In genomic region chr10:93816123-93816747, GRCh38 we compare ENCODE assay signal across 8 cellular contexts. TPM values are rescaled to one million over a fixed set of nuclear protein-coding genes. Genes with fewer than 3 reads are reported as not detected.
A peak's percentile ranks its signal among the peaks of the same experiment; 100 is the strongest.
DNase-seq lines count a peak whose midpoint lies in the region; ATAC-seq and TF ChIP-seq lines count a peak whose summit lies in the region.

No MANE protein-coding gene starts in this region.

- H3K9ac ChIP-seq in HCT116 (ENCODE audit: low read length): no peak overlapping the region

- POLR2A ChIA-PET in HCT116 (lab: Charles Lee): interaction anchor here (2.5 kb wide), 1 partner anchor 71 kb away, joined by 10 read pairs; no protein-coding TSS in a partner anchor

- no peaks in the 10 kb centered on the region for H3K9me2 ChIP-seq in HCT116 (ENCODE audit: insufficient read depth)

- H3K4me2 ChIP-seq in HCT116 (ENCODE audit: low read length): peak overlapping the region; percentile 68
- peak overlapping the region; percentile 68 for H3K4me2 ChIP-seq in osteoblast (ENCODE audit: insufficient read depth, low read length)

- H3K9me3 ChIP-seq in HCT116 (ENCODE audit: control insufficient read depth in 1 of 2, insufficient read depth in 1 of 2, low read depth in 1 of 2, low read length in 2 of 2) (no peaks in the 10 kb centered on the region), osteoblast (ENCODE audit: low read depth, low read length) (no peaks in the 10 kb centered on the region)

- ATAC-seq in HCT116: peak; percentile 77
- ATAC-seq in activated T-cell treated with anti-CD3 and anti-CD28 coated beads, Interleukin-2, amount 50 U/mL, for 4 hours: peak; percentile 46 to 57
- ATAC-seq in HG03095 (IDR thresholded peaks at IDR 0.05; ENCODE audit: unreplicated experiment): no peak
- ATAC-seq in HG03280 (IDR thresholded peaks at IDR 0.05; ENCODE audit: unreplicated experiment): no peak

- no peaks in the 10 kb centered on the region for H4K20me1 ChIP-seq in HCT116 (ENCODE audit: insufficient read depth)
- H4K20me1 ChIP-seq in osteoblast (ENCODE audit: insufficient read depth, low read length): no peaks in the 10 kb centered on the region

- intact Hi-C loops in HCT116 (cut with micrococcal nuclease): loop anchor here (1.0 to 2.0 kb wide), 2 partner anchors 71 to 261 kb away; no protein-coding TSS in a partner anchor

- H3K79me2 ChIP-seq in HCT116 (ENCODE audit: insufficient read depth, low read length): no peaks in the 10 kb centered on the region
- no peaks in the 10 kb centered on the region for H3K79me2 ChIP-seq in osteoblast (ENCODE audit: insufficient read depth, low read length)

- peak; percentile 81 for TF ChIP-seq RAD21 in HCT116 (IDR thresholded peaks at IDR 0.05; ENCODE audit: low read depth)

- BruUV-seq in HCT116 (replicated peaks; lab: Mats Ljungman, UMichigan): no TSS peak

- H3K36me3 ChIP-seq in HCT116 (ENCODE audit: control insufficient read depth in 1 of 2, insufficient read depth in 2 of 2, low read length in 2 of 2) (no peaks in the 10 kb centered on the region), osteoblast (ENCODE audit: insufficient read depth, low read length) (no peaks in the 10 kb centered on the region)

- DNase-seq in EH (ENCODE audit: low read depth) (peak; percentile 83), HCT116 (ENCODE audit: low read depth, low spot score) (peak; percentile 60), NCI-H526 treated with DMSO at 0.1 percent for 48 hours (lab: John Stamatoyannopoulos, UW) (peak; percentile 24), foreskin melanocyte (peak; percentile 64), osteoblast (ENCODE audit: insufficient read length, low spot score, missing footprints) (no peak)
- peak; percentile 5 for DNase-seq in activated T-cell treated with anti-CD3 and anti-CD28 coated beads, Interleukin-2, amount 50 U/mL, for 4 hours

- H2AFZ ChIP-seq in HCT116 (ENCODE audit: low read depth, low read length, poor library complexity, severe bottlenecking): peak overlapping the region; percentile 99
- peak overlapping the region; percentile 85 for H2AFZ ChIP-seq in osteoblast (ENCODE audit: low read length)

- CTCF ChIA-PET in HCT116 (lab: Charles Lee): interaction anchor here (0.9 to 4.7 kb wide), 15 partner anchors 9 to 628 kb away, joined by 3 to 92 read pairs (median 4); partner anchors contain the start of genes CEP55 and FRA10AC1

- H3K36me3 Mint-ChIP-seq in activated T-cell treated with anti-CD3 and anti-CD28 coated beads, Interleukin-2, amount 50 U/mL, for 4 hours (ENCODE audit: insufficient read depth): no peaks in the 10 kb centered on the region

- no peaks in the 10 kb centered on the region for H3K9me3 Mint-ChIP-seq in activated T-cell treated with anti-CD3 and anti-CD28 coated beads, Interleukin-2, amount 50 U/mL, for 4 hours

- TF ChIP-seq CTCF in HCT116 (IDR thresholded peaks at IDR 0.05 in 2 of 3, conservative IDR thresholded peaks at IDR 0.05 in 1 of 3; ENCODE audit: borderline replicate concordance in 1 of 3, insufficient read depth in 1 of 3, low read depth in 2 of 3, low read length in 2 of 3) (peak; percentile 81 to 83 (median 83)), osteoblast (IDR thresholded peaks at IDR 0.05; ENCODE audit: extremely low read depth, low read depth, low read length) (peak; percentile 89)

- H3K27me3 ChIP-seq in HCT116 (ENCODE audit: insufficient read depth, low read length) (no peaks in the 10 kb centered on the region), osteoblast (ENCODE audit: insufficient read depth, low read length) (peaks cover 11% of the 10 kb centered on the region)

- H3K4me3 Mint-ChIP-seq in activated T-cell treated with anti-CD3 and anti-CD28 coated beads, Interleukin-2, amount 50 U/mL, for 4 hours: no peak overlapping the region

- H3K27me3 Mint-ChIP-seq in activated T-cell treated with anti-CD3 and anti-CD28 coated beads, Interleukin-2, amount 50 U/mL, for 4 hours (ENCODE audit: low read depth): peaks cover 39% of the 10 kb centered on the region

- TF ChIP-seq POLR2A in HCT116 (IDR thresholded peaks at IDR 0.05; ENCODE audit: borderline replicate concordance, extremely low read depth, insufficient read depth, insufficient read length): no peak

- RAD21 ChIA-PET in HCT116 (lab: Charles Lee; ENCODE audit: low non-redundant PET in 1 of 2, low total read pairs in 2 of 2, uncharacterized antibody in 2 of 2, unreplicated experiment in 2 of 2): interaction anchor here (0.6 to 1.4 kb wide), 4 partner anchors 9 to 71 kb away, joined by 3 to 7 read pairs (median 4); no protein-coding TSS in a partner anchor

- H3K4me3 ChIP-seq in HCT116 (replicated peaks in 1 of 2; ENCODE audit: low read depth in 1 of 2, low read length in 2 of 2) (peak overlapping the region; percentile 4 to 22; a peak in 3 of 4 replicates), osteoblast (ENCODE audit: insufficient read depth, low read length) (peak overlapping the region; percentile 4)

- peaks cover 2% of the 10 kb centered on the region for H3K4me1 Mint-ChIP-seq in activated T-cell treated with anti-CD3 and anti-CD28 coated beads, Interleukin-2, amount 50 U/mL, for 4 hours (ENCODE audit: low read depth)

- H3K27ac ChIP-seq in HCT116 (ENCODE audit: low read depth, low read length) (no peak overlapping the region), osteoblast (ENCODE audit: low read depth, low read length) (no peak overlapping the region)

- H3K4me1 ChIP-seq in HCT116 (ENCODE audit: control insufficient read depth in 1 of 2, insufficient read depth in 2 of 2, low read length in 2 of 2) (peaks cover 6 to 46% of the 10 kb centered on the region in 2 experiments; a peak in 3 of 4 replicates), osteoblast (ENCODE audit: insufficient read depth, low read length) (peaks cover 32% of the 10 kb centered on the region)

TF ChIP-seq in HCT116, 20 proteins besides CTCF, POLR2A, EP300 and RAD21:
- TF ChIP-seq EZH2 (IDR thresholded peaks at IDR 0.05): no peak

RNA-seq across cellular contexts. Expression of gene LGI1, which starts 58.5 kb away (rescaled TPM):
- total RNA-seq in HCT116 (2021; ENCODE audit: unreplicated experiment) (not detected), osteoblast (0.29 TPM in 1 of 2 replicates, not detected in the other)
- not detected in 2 replicates for polyA plus RNA-seq in HCT116 (2012)
- not detected for total RNA-seq in activated T-cell treated with anti-CD3 and anti-CD28 coated beads, Interleukin-2, amount 50 U/mL, for 4 hours

Comparison
In these comparisons a context has a peak if more than half of its experiments do, and no peak if none do; other contexts are left out.
1. ATAC-seq: peak in HCT116 (single experiment) and activated T-cell treated with anti-CD3 and anti-CD28 coated beads, Interleukin-2, amount 50 U/mL, for 4 hours (2 of 2); none in HG03095 (single experiment) and HG03280 (single experiment).